8 cellular contexts compared by ENCODE assay signal in genomic region chr2:164560181-164560792, GRCh38.
DNase-seq lines count a peak whose midpoint lies in the region; ATAC-seq, FAIRE-seq and TF ChIP-seq lines count a peak whose summit lies in the region.

No MANE protein-coding gene starts in this region.

- no peak for FAIRE-seq in GM12892 (lab: Jason Lieb, UNC)

- H3K4me3 ChIP-seq in AG04449 (ENCODE audit: low read depth, low read length) = no peak overlapping the region

- POLR2A ChIA-PET in AG04449 (lab: Yijun Ruan, JAX) = no interaction called here

- H3K36me3 Mint-ChIP-seq in nephron (ENCODE audit: low read depth) = no peaks in the 10 kb centered on the region

- H3K9me3 Mint-ChIP-seq in nephron = no peaks in the 10 kb centered on the region

- no peak overlapping the region for H3K4me3 Mint-ChIP-seq in nephron

- DNase-seq in AG04449 (ENCODE audit: low read depth, low spot score) (no peak), NCI-H1092 treated with DMSO at 0.1 percent for 48 hours (lab: John Stamatoyannopoulos, UW) (peak; percentile 16), cerebellar cortex (ENCODE audit: low spot score) (peak; percentile 16), GM12892 (ENCODE audit: insufficient read length) (no peak), HK-2 (ENCODE audit: unreplicated experiment) (no peak)

- no peak overlapping the region for H3K27ac Mint-ChIP-seq in nephron

- H3K4me1 Mint-ChIP-seq in nephron = peaks cover 22% of the 10 kb centered on the region

- no peak for TF ChIP-seq POLR2A in GM12892 (IDR thresholded peaks at IDR 0.05; ENCODE audit: low read depth, low read length)

- ATAC-seq in GM18511 (IDR thresholded peaks at IDR 0.05; ENCODE audit: unreplicated experiment) (peak; percentile 77), GM19324 (IDR thresholded peaks at IDR 0.05; ENCODE audit: low FRiP score, unreplicated experiment) (no peak)

- TF ChIP-seq CTCF in AG04449 (IDR thresholded peaks at IDR 0.05; ENCODE audit: insufficient read depth, low read length, missing control alignments) (peak; percentile 52), nephron (IDR thresholded peaks at IDR 0.05; ENCODE audit: unreplicated experiment in 3 of 3) (peak; percentile 75 to 87 (median 78))

- CTCF ChIA-PET in AG04449 (lab: Yijun Ruan, JAX) = interaction anchor here (0.6 to 6.7 kb wide), 54 partner anchors 9 to 1406 kb away, joined by 3 to 125 read pairs (median 5); no protein-coding TSS in a partner anchor

- no peaks in the 10 kb centered on the region for H3K27me3 Mint-ChIP-seq in nephron (ENCODE audit: low read depth)

Comparison
In these comparisons a context has a peak if more than half of its experiments do, and no peak if none do; other contexts are left out.
1. DNase-seq: peak in NCI-H1092 treated with DMSO at 0.1 percent for 48 hours (single experiment) and cerebellar cortex (single experiment); none in AG04449 (single experiment), GM12892 (single experiment) and HK-2 (single experiment).